8 cellular contexts compared by ENCODE assay signal in the genomic region with DNA sequence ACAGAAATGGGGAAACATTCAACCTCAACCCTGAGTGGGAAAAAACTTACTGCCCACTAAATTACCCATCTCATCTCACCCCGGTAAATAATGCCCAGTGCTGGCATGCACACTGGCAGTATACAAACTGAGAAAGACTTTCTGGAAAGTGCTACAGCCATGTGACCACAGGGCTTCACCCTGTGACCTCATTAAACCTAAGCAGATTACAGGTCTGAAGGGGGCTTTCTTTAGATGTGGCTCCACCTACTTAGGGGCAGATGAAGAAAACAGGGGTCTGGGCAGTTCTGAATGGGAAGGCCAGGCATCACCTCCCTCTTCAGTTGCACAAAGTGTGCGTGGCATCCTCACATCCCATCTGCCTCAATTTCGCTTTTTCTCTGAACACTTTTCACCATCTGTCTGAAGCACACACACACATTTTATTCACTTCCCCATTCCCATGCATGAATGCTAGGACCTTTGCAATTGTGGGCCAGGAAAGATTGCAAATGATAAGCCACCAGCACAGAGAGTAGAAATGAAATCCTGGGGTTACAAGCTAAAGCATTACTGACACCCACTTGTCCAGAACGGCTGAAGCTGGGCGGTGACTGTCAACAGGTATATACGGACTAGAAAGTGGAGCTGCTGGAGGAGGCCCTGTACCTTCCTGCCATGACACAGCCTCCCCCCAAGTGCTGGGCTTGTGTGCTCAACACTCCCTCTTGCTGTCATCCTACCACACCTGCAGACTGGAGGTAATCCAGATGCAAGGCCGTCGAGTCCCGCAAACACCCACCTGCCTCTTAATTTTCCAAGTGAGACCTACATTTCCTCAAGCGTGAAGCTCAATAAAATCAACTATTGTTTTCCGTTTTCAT. TPM values are rescaled to one million over a fixed set of nuclear protein-coding genes. Genes with fewer than 3 reads are reported as not detected.
DNase-seq lines count a peak whose midpoint lies in the region; ATAC-seq, FAIRE-seq and TF ChIP-seq lines count a peak whose summit lies in the region.
"Had no signal": no experiment of that assay in that cellular context is flagged by ENCODE, and none has a peak within 500 bp of the region (broad histone marks: within the 10 kb centered on the region; RNA-seq: fewer than 3 reads in every experiment).

No MANE protein-coding gene starts in this region.

- TF ChIP-seq EP300 in GM12878 (IDR thresholded peaks at IDR 0.05; ENCODE audit: borderline replicate concordance in 1 of 2, control insufficient read depth in 1 of 2, low read depth in 2 of 2, low read length in 2 of 2), result no peak

- TF ChIP-seq CTCF in GM12865 (IDR thresholded peaks at IDR 0.05; ENCODE audit: insufficient read depth, low read depth, low read length, missing control alignments), result no peak
- TF ChIP-seq CTCF in NB4 (IDR thresholded peaks at IDR 0.05; ENCODE audit: low read depth, low read length), result no peak
- peak in 2 of 3 experiments; percentile 15 to 23; a peak in 3 of 6 replicates for TF ChIP-seq CTCF in GM12878 (IDR thresholded peaks at IDR 0.05 in 2 of 3, conservative IDR thresholded peaks at IDR 0.05 in 1 of 3; ENCODE audit: control insufficient read depth in 2 of 3, extremely low read depth in 1 of 3, insufficient read depth in 1 of 3, low read depth in 3 of 3, low read length in 3 of 3)
- no peak for TF ChIP-seq CTCF in progenitor cell of endocrine pancreas (IDR thresholded peaks at IDR 0.05; ENCODE audit: unreplicated experiment)

- intact Hi-C loops in GM12878 (cut with micrococcal nuclease; ENCODE audit: unreplicated experiment), result loop anchor here (5.0 kb wide), 1 partner anchor 117 kb away; a partner anchor contains a TSS

- H3K4me1 ChIP-seq in GM12878 (ENCODE audit: control insufficient read depth, insufficient read depth, low read length), result peaks cover 27% of the 10 kb centered on the region

- peaks cover 28% of the 10 kb centered on the region for H3K4me1 Mint-ChIP-seq in progenitor cell of endocrine pancreas (ENCODE audit: low read depth)

- H3K9me3 Mint-ChIP-seq in progenitor cell of endocrine pancreas (ENCODE audit: low read depth), result peaks cover 6% of the 10 kb centered on the region

- SMC1A ChIA-PET in GM12878 (lab: Charles Lee; ENCODE audit: uncharacterized antibody, unreplicated experiment), result interaction anchor here (1.1 to 2.2 kb wide), 8 partner anchors 9 to 158 kb away, joined by 3 to 15 read pairs (median 5); no protein-coding TSS in a partner anchor

- ATAC-seq in GM12878 (peak; percentile 16), HG03039 (IDR thresholded peaks at IDR 0.05; ENCODE audit: unreplicated experiment) (no peak)

- H3K4me3 ChIP-seq in GM12865 (ENCODE audit: low read depth, low read length) (peak overlapping the region; percentile 38), NB4 (ENCODE audit: low read depth, low read length) (peak overlapping the region; percentile 37), GM12878 (peak overlapping the region; percentile 47)
- H3K4me3 ChIP-seq: skin epidermis had no signal

- RAD21 ChIA-PET in GM12878 (lab: Charles Lee; ENCODE audit: unreplicated experiment), result interaction anchor here (0.7 kb wide), 1 partner anchor 133 kb away, joined by 3 read pairs; no protein-coding TSS in a partner anchor

- in situ Hi-C loops in GM12878 (cut with MboI), result no loop called here

- H3K9ac ChIP-seq in GM12878 (ENCODE audit: control insufficient read depth, insufficient read depth, low read length), result peak overlapping the region; percentile 30; the same call in 1 of the 2 replicates

- TF ChIP-seq RAD21 in GM12878 (IDR thresholded peaks at IDR 0.05; ENCODE audit: insufficient read depth, low read depth, low read length), result no peak

- H3K27ac ChIP-seq in GM12878 (ENCODE audit: control insufficient read depth, insufficient read depth), result peak overlapping the region; percentile 49

- H3K36me3 ChIP-seq in GM12878 (ENCODE audit: control insufficient read depth in 2 of 2, insufficient read depth in 2 of 2, low read length in 1 of 2), result peaks cover 0 to 5% of the 10 kb centered on the region in 2 experiments; a peak in 1 of 4 replicates

- TF ChIP-seq POLR2A in NB4 (IDR thresholded peaks at IDR 0.05; ENCODE audit: extremely low read depth, insufficient read length) (no peak), GM12878 (IDR thresholded peaks at IDR 0.05; ENCODE audit: low read depth, low read length) (no peak)

- H3K4me2 ChIP-seq in GM12878 (ENCODE audit: control insufficient read depth, insufficient read depth), result peak overlapping the region; percentile 88

- no peaks in the 10 kb centered on the region for H3K27me3 ChIP-seq in GM12878 (replicated peaks in 1 of 2; ENCODE audit: control insufficient read depth in 2 of 2, insufficient read depth in 2 of 2, low read length in 1 of 2)

- no peaks in the 10 kb centered on the region for H4K20me1 ChIP-seq in GM12878 (ENCODE audit: control insufficient read depth, insufficient read depth)

- H2AFZ ChIP-seq in GM12878 (ENCODE audit: control insufficient read depth, low read depth, low read length), result no peak overlapping the region

- POLR2A ChIA-PET in GM12878 (lab: Charles Lee), result interaction anchor here (0.5 to 1.7 kb wide), 6 partner anchors 14 to 390 kb away, joined by 3 to 7 read pairs (median 4); no protein-coding TSS in a partner anchor

- H3K4me3 Mint-ChIP-seq in progenitor cell of endocrine pancreas (ENCODE audit: low read depth), result peak overlapping the region; percentile 79

- peaks cover 18% of the 10 kb centered on the region for H3K36me3 Mint-ChIP-seq in progenitor cell of endocrine pancreas (ENCODE audit: insufficient read depth)

- 5% methylated on average over 11 of the region's 11 CpGs for WGBS in GM12878 (ENCODE audit: insufficient coverage, insufficient replicate concordance, low lambda C conversion rate, missing lambda C conversion rate)

- H3K27me3 Mint-ChIP-seq in progenitor cell of endocrine pancreas, result no peaks in the 10 kb centered on the region

- peak overlapping the region; percentile 54 for H3K27ac Mint-ChIP-seq in progenitor cell of endocrine pancreas

- DNase-seq in GM12865 (ENCODE audit: low read depth) (peak; percentile 56), NB4 (ENCODE audit: low read depth) (peak; percentile 73), GM12878 (ENCODE audit: low read depth, low spot score) (no peak), progenitor cell of endocrine pancreas (ENCODE audit: low spot score, unreplicated experiment) (no peak), GM19238 (ENCODE audit: insufficient read length, low spot score) (no peak), globus pallidus (ENCODE audit: low spot score) (no peak)

- CTCF ChIA-PET in GM12878 (lab: Yijun Ruan, JAX), result interaction anchor here (0.7 to 2.4 kb wide), 9 partner anchors 9 to 130 kb away, joined by 3 to 15 read pairs (median 4); no protein-coding TSS in a partner anchor

- BruUV-seq in GM12878 (replicated peaks; lab: Mats Ljungman, UMichigan), result no TSS peak

- peak; percentile 59 for FAIRE-seq in GM12878 (lab: Jason Lieb, UNC)

- peaks cover 57% of the 10 kb centered on the region for H3K79me2 ChIP-seq in GM12878 (ENCODE audit: control insufficient read depth, insufficient read depth, low read length)

- H3K9me3 ChIP-seq in GM12878 (replicated peaks; ENCODE audit: control insufficient read depth, insufficient read depth, low read length), result peaks cover 7% of the 10 kb centered on the region; the same call in 2 of the 3 replicates

TF ChIP-seq in GM12878, 131 proteins besides CTCF, POLR2A, EP300 and RAD21 (continues in another document):
- TF ChIP-seq SUZ12 (IDR thresholded peaks at IDR 0.05; ENCODE audit: unreplicated experiment), result no peak
- TF ChIP-seq DPF2 (IDR thresholded peaks at IDR 0.05), result no peak
- TF ChIP-seq TARDBP (IDR thresholded peaks at IDR 0.05; ENCODE audit: borderline replicate concordance), result no peak
- no peak for TF ChIP-seq JUND (IDR thresholded peaks at IDR 0.05; ENCODE audit: low read depth, low read length)
- no peak for TF ChIP-seq RBBP5 (conservative IDR thresholded peaks at IDR 0.05)

RNA-seq across cellular contexts. Expression of a gene that starts 2.7 kb away (rescaled TPM):
- 113 and 124 TPM in 2 replicates for total RNA-seq in GM12878 (2013; cell fraction: nucleolus; rRNA removed)
- 46.5 and 49.1 TPM in 2 replicates for total RNA-seq in GM12878 (2014; rRNA removed)
- total RNA-seq in GM12878 (2014; rRNA removed; fragmentation: Illumina TruSeq; extraction: Trizol), result 27.0 and 30.2 TPM in 2 replicates
- 78.7 and 93.2 TPM in 2 replicates for total RNA-seq in GM12878 (2021)
- polyA plus RNA-seq in GM12878 (2011; ENCODE audit: low read depth), result 36.7 TPM
- 48.7 and 62.6 TPM in 2 replicates for polyA plus RNA-seq in GM12878 (2011; rRNA removed)
- polyA plus RNA-seq in GM12878 (2011; cell fraction: cytosol; rRNA removed), result 72.7 and 78.2 TPM in 2 replicates
- polyA plus RNA-seq in GM12878 (2011; cell fraction: nucleus; rRNA removed), result 242 and 315 TPM in 2 replicates
- polyA plus RNA-seq in GM12878 (2012), result 42.3 and 46.1 TPM in 2 replicates
- 10.6 and 32.9 TPM in 2 replicates for polyA plus RNA-seq in GM12878 (2014; fragmentation: Illumina TruSeq; extraction: Trizol)
- polyA plus RNA-seq in GM12878 (2014; fragmentation: Nextera tagmentation; extraction: Ambion mirVana), result 1 to 10 TPM; 1.1 to 3.6 TPM
- 70.8 and 75.2 TPM in 2 replicates for polyA plus RNA-seq in GM12878 (2014; rRNA removed)
- polyA plus RNA-seq in GM12878 (2016; fragmentation: Nextera tagmentation; extraction: Ambion mirVana), result 10 to 100 TPM; 44.6 to 60.6 TPM
- 21.1 and 51.6 TPM in 2 replicates for polyA minus RNA-seq in GM12878 (2011; rRNA and poly(A)+ RNA removed)
- polyA minus RNA-seq in GM12878 (2011; cell fraction: cytosol; rRNA and poly(A)+ RNA removed), result 29.9 and 30.3 TPM in 2 replicates
- 39.2 and 54.4 TPM in 2 replicates for polyA minus RNA-seq in GM12878 (2011; cell fraction: nucleus; rRNA and poly(A)+ RNA removed)
- total RNA-seq in progenitor cell of endocrine pancreas, result 86.6 and 87.8 TPM in 2 replicates

RNA-seq across cellular contexts. Expression of a gene that starts 51.4 kb away (rescaled TPM):
- 45.6 and 46.9 TPM in 2 replicates for total RNA-seq in GM12878 (2013; cell fraction: nucleolus; rRNA removed)
- total RNA-seq in GM12878 (2014; rRNA removed), result 19.3 and 29.4 TPM in 2 replicates
- total RNA-seq in GM12878 (2014; rRNA removed; fragmentation: Illumina TruSeq; extraction: Trizol), result 20.1 and 22.0 TPM in 2 replicates
- total RNA-seq in GM12878 (2021), result 37.0 and 46.0 TPM in 2 replicates
- polyA plus RNA-seq in GM12878 (2011; ENCODE audit: low read depth), result 32.2 TPM
- 3.6 and 7.4 TPM in 2 replicates for polyA plus RNA-seq in GM12878 (2011; rRNA removed)
- polyA plus RNA-seq in GM12878 (2011; cell fraction: cytosol; rRNA removed), result 10.7 and 16.9 TPM in 2 replicates
- polyA plus RNA-seq in GM12878 (2011; cell fraction: nucleus; rRNA removed), result 166 and 242 TPM in 2 replicates
- 30.6 and 44.2 TPM in 2 replicates for polyA plus RNA-seq in GM12878 (2012)
- polyA plus RNA-seq in GM12878 (2014; fragmentation: Illumina TruSeq; extraction: Trizol), result 20.1 and 30.0 TPM in 2 replicates
- polyA plus RNA-seq in GM12878 (2014; fragmentation: Nextera tagmentation; extraction: Ambion mirVana), result 1 to 10 TPM; 5.1 to 9.0 TPM
- 37.4 and 52.0 TPM in 2 replicates for polyA plus RNA-seq in GM12878 (2014; rRNA removed)
- polyA plus RNA-seq in GM12878 (2016; fragmentation: Nextera tagmentation; extraction: Ambion mirVana), result 10 to 100 TPM; 24.0 to 27.8 TPM
- polyA minus RNA-seq in GM12878 (2011; rRNA and poly(A)+ RNA removed), result 9.1 and 11.0 TPM in 2 replicates
- 69.0 and 71.3 TPM in 2 replicates for polyA minus RNA-seq in GM12878 (2011; cell fraction: cytosol; rRNA and poly(A)+ RNA removed)
- polyA minus RNA-seq in GM12878 (2011; cell fraction: nucleus; rRNA and poly(A)+ RNA removed), result 23.5 and 39.3 TPM in 2 replicates
- total RNA-seq in progenitor cell of endocrine pancreas, result 56.1 and 59.4 TPM in 2 replicates

Comparison
In these comparisons a context has a peak if more than half of its experiments do, and no peak if none do; other contexts are left out.
1. DNase-seq: peak in GM12865 (single experiment) and NB4 (single experiment); none in GM12878 (single experiment), progenitor cell of endocrine pancreas (single experiment), GM19238 (single experiment) and globus pallidus (single experiment).
2. CTCF ChIP-seq: peak in GM12878 (2 of 3); none in GM12865 (single experiment), NB4 (single experiment) and progenitor cell of endocrine pancreas (single experiment).
3. Peak in every context shown above with its lines, with median percentiles within 50 percentile points of each other: H3K4me3 ChIP-seq.